ENCODE assay signal across 8 cellular contexts in genomic region chr14:44912041-44912869, GRCh38. TPM values are rescaled to one million over a fixed set of nuclear protein-coding genes. Genes with fewer than 3 reads are reported as not detected.
A peak's percentile ranks its signal among the peaks of the same experiment; 100 is the strongest.
DNase-seq lines count a peak whose midpoint lies in the region; ATAC-seq and TF ChIP-seq lines count a peak whose summit lies in the region.

No MANE protein-coding gene starts in this region.

- CTCF ChIA-PET in Calu3 (lab: Charles Lee) (interaction anchor here (1.8 kb wide), 1 partner anchor 356 kb away, joined by 14 read pairs; no protein-coding TSS in a partner anchor), WTC11 (lab: Charles Lee) (interaction anchor here (0.9 to 3.5 kb wide), 10 partner anchors 15 to 615 kb away, joined by 3 to 35 read pairs (median 7); partner anchors contain the start of genes KLHL28, MIS18BP1 and TOGARAM1)

- no peaks in the 10 kb centered on the region for H3K4me1 Mint-ChIP-seq in Calu3 (ENCODE audit: low read depth, unreplicated experiment)
- H3K4me1 Mint-ChIP-seq in WTC11 = peaks cover 16% of the 10 kb centered on the region

- intact Hi-C loops in Calu3 (cut with micrococcal nuclease; ENCODE audit: unreplicated experiment) = loop anchor here (2.0 to 10.0 kb wide), 3 partner anchors 173 to 340 kb away; partner anchors contain the start of genes FANCM, FKBP3, MIS18BP1 and PRPF39

- BruUV-seq in Calu3 (replicated peaks; lab: Mats Ljungman, UMichigan) = no TSS peak

- peak overlapping the region; percentile 35 to 38 for H3K4me3 ChIP-seq in foreskin fibroblast (ENCODE audit: low read depth in 1 of 2, low read length in 2 of 2)
- peak overlapping the region; percentile 37 for H3K4me3 ChIP-seq in retinal pigment epithelial cell (ENCODE audit: low read length)

- DNase-seq in Calu3 (no peak), WTC11 (ENCODE audit: low spot score) (peak; percentile 31), foreskin fibroblast (peak in 1 of 2 donors; percentile 27), retinal pigment epithelial cell (ENCODE audit: low read depth) (no peak), NCI-H2171 treated with DMSO at 0.1 percent for 48 hours (lab: John Stamatoyannopoulos, UW) (no peak)
- DNase-seq in effector CD8-positive, alpha-beta T cell (lab: John Stamatoyannopoulos, UW) = no peak

- ATAC-seq in WTC11 = no peak
- ATAC-seq in HG03457 (IDR thresholded peaks at IDR 0.05; ENCODE audit: unreplicated experiment) = no peak
- ATAC-seq in HG02870 (IDR thresholded peaks at IDR 0.05; ENCODE audit: unreplicated experiment) = no peak

- peak overlapping the region; percentile 52 for H3K4me3 Mint-ChIP-seq in Calu3 (ENCODE audit: low read depth, unreplicated experiment)
- peak overlapping the region; percentile 37 for H3K4me3 Mint-ChIP-seq in WTC11

- H3K36me3 Mint-ChIP-seq in Calu3 (ENCODE audit: insufficient read depth, unreplicated experiment) (no peaks in the 10 kb centered on the region), WTC11 (peaks cover 6% of the 10 kb centered on the region; the same call in 1 of the 2 replicates)

- peaks cover 17% of the 10 kb centered on the region for H3K27me3 Mint-ChIP-seq in Calu3 (ENCODE audit: unreplicated experiment)
- H3K27me3 Mint-ChIP-seq in WTC11 (ENCODE audit: low read depth) = peaks cover 23% of the 10 kb centered on the region

- no peak for TF ChIP-seq CTCF in Calu3 (IDR thresholded peaks at IDR 0.05; ENCODE audit: unreplicated experiment)
- TF ChIP-seq CTCF in WTC11 (IDR thresholded peaks at IDR 0.05) = no peak
- TF ChIP-seq CTCF in foreskin fibroblast (IDR thresholded peaks at IDR 0.05; ENCODE audit: low read depth, low read length) = no peak
- no peak for TF ChIP-seq CTCF in retinal pigment epithelial cell (conservative IDR thresholded peaks at IDR 0.05; ENCODE audit: low read depth, low read length)

- no peaks in the 10 kb centered on the region for H3K9me3 Mint-ChIP-seq in Calu3 (ENCODE audit: low read depth, unreplicated experiment)
- H3K9me3 Mint-ChIP-seq in WTC11 = peaks cover 7% of the 10 kb centered on the region

- H3K27ac Mint-ChIP-seq in Calu3 (ENCODE audit: unreplicated experiment) (no peak overlapping the region), WTC11 (no peak overlapping the region)

- POLR2A ChIA-PET in WTC11 (lab: Charles Lee) = no interaction called here

TF ChIP-seq in WTC11, 78 proteins besides CTCF, POLR2A, EP300 and RAD21:
- no peak for TF ChIP-seq ZNF263 (CRISPR knock-in tag; IDR thresholded peaks at IDR 0.05; ENCODE audit: low read depth)
- TF ChIP-seq ZBTB43 (CRISPR knock-in tag; IDR thresholded peaks at IDR 0.05) = no peak
- no peak for TF ChIP-seq NR1H2 (CRISPR knock-in tag; IDR thresholded peaks at IDR 0.05)
- TF ChIP-seq OVOL2 (CRISPR knock-in tag; IDR thresholded peaks at IDR 0.05; ENCODE audit: borderline replicate concordance) = no peak
- no peak for TF ChIP-seq CREB1 (CRISPR knock-in tag; IDR thresholded peaks at IDR 0.05)
- TF ChIP-seq JAZF1 (CRISPR knock-in tag; IDR thresholded peaks at IDR 0.05) = no peak
- TF ChIP-seq EMX1 (CRISPR knock-in tag; IDR thresholded peaks at IDR 0.05) = no peak
- TF ChIP-seq ATF6 (CRISPR knock-in tag; IDR thresholded peaks at IDR 0.05) = no peak
- TF ChIP-seq ZNF416 (CRISPR knock-in tag; IDR thresholded peaks at IDR 0.05) = no peak
- TF ChIP-seq TEAD1 (CRISPR knock-in tag; IDR thresholded peaks at IDR 0.05) = no peak
- TF ChIP-seq ETV6 (CRISPR knock-in tag; IDR thresholded peaks at IDR 0.05) = no peak
- no peak for TF ChIP-seq USF2 (CRISPR knock-in tag; IDR thresholded peaks at IDR 0.05)
- TF ChIP-seq MYBL2 (CRISPR knock-in tag; IDR thresholded peaks at IDR 0.05) = no peak
- no peak for TF ChIP-seq CBFB (CRISPR knock-in tag; IDR thresholded peaks at IDR 0.05; ENCODE audit: low read depth)
- TF ChIP-seq E2F5 (CRISPR knock-in tag; IDR thresholded peaks at IDR 0.05) = no peak

RNA-seq across cellular contexts. Expression of gene KLHL28, which starts 49.5 kb away (rescaled TPM):
- total RNA-seq in Calu3 (2022) = 10.1 and 10.7 TPM in 2 replicates
- 8.7 to 9.8 TPM (median 9.0 TPM) in 3 replicates for total RNA-seq in WTC11 (2021)

RNA-seq across cellular contexts. Expression of gene TOGARAM1, which starts 49.7 kb away (rescaled TPM):
- total RNA-seq in Calu3 (2022) = 15.1 TPM in 2 replicates
- 6.4 to 6.9 TPM (median 6.6 TPM) in 3 replicates for total RNA-seq in WTC11 (2021)
